ENCODE assay signal across 37 cellular contexts in genomic region chr14:37579250-37579649, GRCh38. TPM values are rescaled to one million over a fixed set of nuclear protein-coding genes. Genes with fewer than 3 reads are reported as not detected.
DNase-seq lines count a peak whose midpoint lies in the region; FAIRE-seq and TF ChIP-seq lines count a peak whose summit lies in the region.
"Had no signal": no experiment of that assay in that cellular context is flagged by ENCODE, and none has a peak within 500 bp of the region (broad histone marks: within the 10 kb centered on the region; RNA-seq: fewer than 3 reads in every experiment).

No MANE protein-coding gene starts in this region.

- H3K36me3 Mint-ChIP-seq in neural progenitor cell = no peaks in the 10 kb centered on the region
- H3K36me3 Mint-ChIP-seq: activated naive CD4-positive, alpha-beta T cell treated with anti-CD3 and anti-CD28 coated beads, Interleukin-2, amount 10 ng/mL, durations not matched to agents 7 days and 5 days; natural killer cell; stimulated activated memory B cell treated with anti-CD40 and anti-IgM and Interleukin-4, amounts not matched to agents 10 μg/mL and 1 μg/mL and 100 μg/mL, for 72 hours had no signal

- CTCF ChIA-PET in mammary epithelial cell (lab: Charles Lee; ENCODE audit: low non-redundant PET) = no interaction called here

- dilution Hi-C loops in mammary epithelial cell (cut with HindIII; ENCODE audit: low sequenced_read_pairs) = no loop called here

- H3F3A ChIP-seq in neural progenitor cell (ENCODE audit: low read depth) = peaks cover 9% of the 10 kb centered on the region

- H2AFZ ChIP-seq in mammary epithelial cell (ENCODE audit: low read depth, low read length) (no peak overlapping the region), neural progenitor cell (replicated peaks) (no peak overlapping the region)
- H2AFZ ChIP-seq: hepatocyte had no signal

- peak; percentile 20 for DNase-seq in DMS 273 (lab: John Stamatoyannopoulos, UW; ENCODE audit: unreplicated experiment)
- DNase-seq in DMS 273 treated with DMSO at 0.1 percent for 48 hours (lab: John Stamatoyannopoulos, UW) = no peak
- DNase-seq in NCI-H2227 treated with DMSO at 0.1 percent for 48 hours (lab: John Stamatoyannopoulos, UW) = peak; percentile 17
- DNase-seq in mammary epithelial cell = no peak
- peak; percentile 82 for DNase-seq in neural progenitor cell (ENCODE audit: low spot score)
- no peak for DNase-seq in EL
- no peak for DNase-seq in frontal cortex (ENCODE audit: low spot score in 2 of 2)
- DNase-seq in SHP77 treated with DMSO at 0.1 percent for 48 hours (lab: John Stamatoyannopoulos, UW) = no peak
- DNase-seq: activated CD4-positive, alpha-beta T cell treated with anti-CD3 and anti-CD28 coated beads for 1 hour; activated CD8-positive, alpha-beta T cell treated with anti-CD3 and anti-CD28 coated beads for 36 hours; activated naive CD4-positive, alpha-beta T cell treated with anti-CD3 and anti-CD28 coated beads, Interleukin-2, amount 10 ng/mL, durations not matched to agents 7 days and 5 days; adrenal gland; body of pancreas; cerebellar nuclear complex; dermis blood vessel endothelial cell; DMS79; gastrocnemius medialis; GF-D8; kidney glomerular epithelial cell; lower lobe of right lung; mucosa of descending colon; natural killer cell; NCI-H1092; NCI-H2081 treated with DMSO at 0.1 percent for 48 hours; NCI-H446 treated with DMSO at 0.1 percent for 48 hours; NK-92 treated with Interleukin-12 subunit alpha and Interleukin-12 subunit beta, amount 100 ng/mL, for 24 hours; SHP77; upper lobe of left lung had no signal

- H3K4me3 Mint-ChIP-seq in neural progenitor cell = no peak overlapping the region
- H3K4me3 Mint-ChIP-seq: activated CD8-positive, alpha-beta T cell treated with anti-CD3 and anti-CD28 coated beads for 36 hours; activated naive CD4-positive, alpha-beta T cell treated with anti-CD3 and anti-CD28 coated beads, Interleukin-2, amount 10 ng/mL, durations not matched to agents 7 days and 5 days; activated T-helper 17 cell treated with anti-CD3 and anti-CD28 coated beads, Interleukin-2, amount 50 U/mL, for 72 hours; IgD-negative memory B cell; natural killer cell; stimulated activated memory B cell treated with anti-CD40 and anti-IgM and Interleukin-4, amounts not matched to agents 10 μg/mL and 1 μg/mL and 100 μg/mL, for 72 hours had no signal

- intact Hi-C loops in mammary epithelial cell (cut with micrococcal nuclease) = no loop called here

- no TSS peak for BruUV-seq in mammary epithelial cell (replicated peaks; lab: Mats Ljungman, UMichigan)

- WGBS in mammary epithelial cell (ENCODE audit: low coverage, missing lambda C conversion rate) = 33% methylated on average over 9 of the region's 9 CpGs

- peaks cover 36% of the 10 kb centered on the region for H3K27me3 Mint-ChIP-seq in neural progenitor cell (ENCODE audit: insufficient read depth, low read depth)
- H3K27me3 Mint-ChIP-seq: stimulated activated memory B cell treated with anti-CD40 and anti-IgM and Interleukin-4, amounts not matched to agents 10 μg/mL and 1 μg/mL and 100 μg/mL, for 72 hours had no signal

- peaks cover 27% of the 10 kb centered on the region for H3K4me1 Mint-ChIP-seq in neural progenitor cell
- H3K4me1 Mint-ChIP-seq: activated naive CD4-positive, alpha-beta T cell treated with anti-CD3 and anti-CD28 coated beads, Interleukin-2, amount 10 ng/mL, durations not matched to agents 7 days and 5 days; activated T-helper 17 cell treated with anti-CD3 and anti-CD28 coated beads, Interleukin-2, amount 50 U/mL, for 72 hours; IgD-negative memory B cell; natural killer cell; stimulated activated memory B cell treated with anti-CD40 and anti-IgM and Interleukin-4, amounts not matched to agents 10 μg/mL and 1 μg/mL and 100 μg/mL, for 72 hours had no signal

- H3K9ac ChIP-seq in mammary epithelial cell (ENCODE audit: insufficient read depth, low read length) (no peak overlapping the region), neural progenitor cell (no peak overlapping the region)
- H3K9ac ChIP-seq: BLaER1 treated with 17β-estradiol and CSF1 and Interleukin-3, amounts not matched to agents 10 nM and 100 nM had no signal

- H3K4me1 ChIP-seq in mammary epithelial cell (ENCODE audit: insufficient read depth, low read length) (peaks cover 17% of the 10 kb centered on the region), neural progenitor cell (peaks cover 10% of the 10 kb centered on the region)
- H3K4me1 ChIP-seq: BLaER1 treated with 17β-estradiol and CSF1 and Interleukin-3, amounts not matched to agents 10 nM and 100 nM; gastrocnemius medialis had no signal

- H3K4me2 ChIP-seq in mammary epithelial cell (ENCODE audit: insufficient read depth, low read depth, low read length) (peak overlapping the region; percentile 5), neural progenitor cell (peak overlapping the region; percentile 48)
- H3K4me2 ChIP-seq: BLaER1 treated with 17β-estradiol and CSF1 and Interleukin-3, amounts not matched to agents 10 nM and 100 nM; hepatocyte had no signal

- FAIRE-seq in frontal cortex (lab: Jason Lieb, UNC) = no peak
- FAIRE-seq: endometrium had no signal

- no peak for TF ChIP-seq CTCF in mammary epithelial cell (conservative IDR thresholded peaks at IDR 0.05 in 1 of 2, IDR thresholded peaks at IDR 0.05 in 1 of 2; ENCODE audit: extremely low read depth in 1 of 2, insufficient read depth in 1 of 2, low read depth in 1 of 2, low read length in 2 of 2)
- TF ChIP-seq CTCF in neural progenitor cell (IDR thresholded peaks at IDR 0.05) = no peak

- no peaks in the 10 kb centered on the region for H3K9me3 ChIP-seq in mammary epithelial cell (replicated peaks; ENCODE audit: insufficient read depth, low read length)
- no peaks in the 10 kb centered on the region for H3K9me3 ChIP-seq in neural progenitor cell (ENCODE audit: low read depth)
- H3K9me3 ChIP-seq: adrenal gland, body of pancreas, gastrocnemius medialis, lower lobe of right lung, mucosa of descending colon, upper lobe of left lung had no signal

- H3K27me3 ChIP-seq in mammary epithelial cell (ENCODE audit: insufficient read depth, low read length) = peaks cover 7% of the 10 kb centered on the region
- peaks cover 100% of the 10 kb centered on the region for H3K27me3 ChIP-seq in neural progenitor cell
- H3K27me3 ChIP-seq: BLaER1 treated with 17β-estradiol and CSF1 and Interleukin-3, amounts not matched to agents 10 nM and 100 nM had no signal

- H3K36me3 ChIP-seq in mammary epithelial cell (ENCODE audit: insufficient read depth, low read length) = no peaks in the 10 kb centered on the region
- no peaks in the 10 kb centered on the region for H3K36me3 ChIP-seq in neural progenitor cell
- H3K36me3 ChIP-seq: adrenal gland; BLaER1 treated with 17β-estradiol and CSF1 and Interleukin-3, amounts not matched to agents 10 nM and 100 nM; gastrocnemius medialis; lower lobe of right lung; upper lobe of left lung had no signal

- no peaks in the 10 kb centered on the region for H3K79me2 ChIP-seq in mammary epithelial cell (ENCODE audit: insufficient read depth, low read length)
- H3K79me2 ChIP-seq in neural progenitor cell (ENCODE audit: low read depth) = no peaks in the 10 kb centered on the region
- H3K79me2 ChIP-seq: hepatocyte had no signal

- H4K20me1 ChIP-seq in mammary epithelial cell (ENCODE audit: insufficient read depth, low read length) = no peaks in the 10 kb centered on the region
- H4K20me1 ChIP-seq in neural progenitor cell (ENCODE audit: low read depth) = peaks cover 46% of the 10 kb centered on the region
- H4K20me1 ChIP-seq: BLaER1 treated with 17β-estradiol and CSF1 and Interleukin-3, amounts not matched to agents 10 nM and 100 nM had no signal

- no peak overlapping the region for H3K4me3 ChIP-seq in mammary epithelial cell (replicated peaks in 1 of 3; ENCODE audit: insufficient read depth in 1 of 3, low read depth in 2 of 3, low read length in 3 of 3)
- no peak overlapping the region for H3K4me3 ChIP-seq in neural progenitor cell
- H3K4me3 ChIP-seq: adrenal gland; BLaER1 treated with 17β-estradiol and CSF1 and Interleukin-3, amounts not matched to agents 10 nM and 100 nM; body of pancreas; gastrocnemius medialis; hepatocyte; lower lobe of right lung; mucosa of descending colon; upper lobe of left lung had no signal

- H3K27ac Mint-ChIP-seq in neural progenitor cell = no peak overlapping the region
- H3K27ac Mint-ChIP-seq: activated CD8-positive, alpha-beta T cell treated with anti-CD3 and anti-CD28 coated beads for 36 hours; activated naive CD4-positive, alpha-beta T cell treated with anti-CD3 and anti-CD28 coated beads, Interleukin-2, amount 10 ng/mL, durations not matched to agents 7 days and 5 days; activated T-helper 17 cell treated with anti-CD3 and anti-CD28 coated beads, Interleukin-2, amount 50 U/mL, for 72 hours; IgD-negative memory B cell; natural killer cell; stimulated activated memory B cell treated with anti-CD40 and anti-IgM and Interleukin-4, amounts not matched to agents 10 μg/mL and 1 μg/mL and 100 μg/mL, for 72 hours had no signal

- H3K27ac ChIP-seq in mammary epithelial cell (ENCODE audit: insufficient read depth, low read depth, low read length) = no peak overlapping the region
- no peak overlapping the region for H3K27ac ChIP-seq in neural progenitor cell
- H3K27ac ChIP-seq: adrenal gland; BLaER1 treated with 17β-estradiol and CSF1 and Interleukin-3, amounts not matched to agents 10 nM and 100 nM; body of pancreas; gastrocnemius medialis; hepatocyte; lower lobe of right lung; upper lobe of left lung had no signal

- in situ Hi-C loops in mammary epithelial cell (cut with MboI; ENCODE audit: low sequenced_read_pairs in 2 of 2) = no loop called here

- peaks cover 2% of the 10 kb centered on the region for H3K9me3 Mint-ChIP-seq in neural progenitor cell
- H3K9me3 Mint-ChIP-seq: activated CD8-positive, alpha-beta T cell treated with anti-CD3 and anti-CD28 coated beads for 36 hours; activated naive CD4-positive, alpha-beta T cell treated with anti-CD3 and anti-CD28 coated beads, Interleukin-2, amount 10 ng/mL, durations not matched to agents 7 days and 5 days; activated T-helper 17 cell treated with anti-CD3 and anti-CD28 coated beads, Interleukin-2, amount 50 U/mL, for 72 hours; IgD-negative memory B cell had no signal

RNA-seq across cellular contexts. Expression of gene FOXA1, which starts 15.8 kb away (rescaled TPM):
- total RNA-seq in mammary epithelial cell (under 1 TPM; 0.17 to 0.33 TPM), neural progenitor cell (ENCODE audit: low replicate concordance) (0.06 and 0.99 TPM in 2 replicates), frontal cortex (not detected)
- polyA plus RNA-seq in mammary epithelial cell = 0.09 TPM
- polyA minus RNA-seq in mammary epithelial cell = not detected
- total RNA-seq: activated CD8-positive, alpha-beta T cell treated with anti-CD3 and anti-CD28 coated beads for 36 hours; dermis blood vessel endothelial cell; natural killer cell; omental fat pad; skeletal muscle tissue; T-helper 2 cell treated with Interferon-gamma antibody and Interleukin-4, amounts not matched to agents 100 ng/mL and 5 ng/mL, for 36 hours had no signal
- polyA plus RNA-seq: IgD-negative memory B cell had no signal

RNA-seq across cellular contexts. Expression of gene TTC6, which starts 16.2 kb away (rescaled TPM):
- total RNA-seq in mammary epithelial cell (not detected), neural progenitor cell (ENCODE audit: low replicate concordance) (0.06 and 2.6 TPM in 2 replicates), frontal cortex (0.41 TPM)
- not detected for polyA plus RNA-seq in mammary epithelial cell
- not detected for polyA minus RNA-seq in mammary epithelial cell
- total RNA-seq: activated CD8-positive, alpha-beta T cell treated with anti-CD3 and anti-CD28 coated beads for 36 hours; activated T-helper 17 cell treated with anti-CD3 and anti-CD28 coated beads, Interleukin-2, amount 50 U/mL, for 72 hours; adrenal gland; body of pancreas; dermis blood vessel endothelial cell; gastrocnemius medialis; natural killer cell; omental fat pad; T-helper 2 cell treated with Interferon-gamma antibody and Interleukin-4, amounts not matched to agents 100 ng/mL and 5 ng/mL, for 36 hours had no signal
- polyA plus RNA-seq: adrenal gland, IgD-negative memory B cell had no signal

Comparison
In these comparisons a context has a peak if more than half of its experiments do, and no peak if none do; other contexts are left out.
1. DNase-seq: peak in DMS 273 (single experiment), NCI-H2227 treated with DMSO at 0.1 percent for 48 hours (single experiment) and neural progenitor cell (single experiment); none in DMS 273 treated with DMSO at 0.1 percent for 48 hours (single experiment), mammary epithelial cell (single experiment), EL (single experiment), frontal cortex (0 of 2) and SHP77 treated with DMSO at 0.1 percent for 48 hours (single experiment).